Comparison of ENCODE assay signal across 8 cellular contexts in genomic region chr2:74715071-74715791, GRCh38.
DNase-seq lines count a peak whose midpoint lies in the region; ATAC-seq and TF ChIP-seq lines count a peak whose summit lies in the region.

No MANE protein-coding gene starts in this region.

- peaks cover 0 to 29% of the 10 kb centered on the region in 2 donors for H3K27me3 ChIP-seq in left lung

- DNase-seq in AG20443 (ENCODE audit: low spot score), result peak; percentile 93
- DNase-seq in NCI-H460 (ENCODE audit: extremely low read depth, low read depth), result peak; percentile 73
- peak; percentile 72 to 80 for DNase-seq in activated CD4-positive, alpha-beta T cell treated with anti-CD3 and anti-CD28 coated beads for 4 hours
- DNase-seq in dedifferentiated amniotic fluid mesenchymal stem cell (ENCODE audit: extremely low spot score), result peak; percentile 81
- DNase-seq in left lung, result peak; percentile 85 to 95
- DNase-seq in stimulated activated CD4-positive, alpha-beta T cell treated with anti-CD3 and anti-CD28 coated beads, Interleukin-2, amount 100 ng/mL, for 24 hours, result peak; percentile 85 to 86

- H3K4me3 ChIP-seq in left lung, result peak overlapping the region; percentile 37 to 56

- H3K4me1 ChIP-seq in left lung, result peaks cover 0 to 6% of the 10 kb centered on the region in 2 donors

- peak; percentile 87 to 89 for TF ChIP-seq CTCF in left lung (IDR thresholded peaks at IDR 0.05)

- H3K27ac ChIP-seq in left lung, result no peak overlapping the region

- no peaks in the 10 kb centered on the region for H3K9me3 ChIP-seq in left lung

- ATAC-seq in GM19025 (IDR thresholded peaks at IDR 0.05; ENCODE audit: low read depth, unreplicated experiment), result peak; percentile 87
- peak; percentile 90 for ATAC-seq in HG03342 (IDR thresholded peaks at IDR 0.05; ENCODE audit: unreplicated experiment)
- peak; percentile 97 for ATAC-seq in left lung

- no peaks in the 10 kb centered on the region for H3K36me3 ChIP-seq in left lung

- intact Hi-C loops in left lung (cut with DNase I), result no loop called here
